9 cellular contexts compared by ENCODE assay signal in genomic region chr7:12729112-12729511, GRCh38. TPM values are rescaled to one million over a fixed set of nuclear protein-coding genes. Genes with fewer than 3 reads are reported as not detected.
DNase-seq lines count a peak whose midpoint lies in the region; ATAC-seq lines count a peak whose summit lies in the region.
"Had no signal": no experiment of that assay in that cellular context is flagged by ENCODE, and none has a peak within 500 bp of the region (broad histone marks: within the 10 kb centered on the region; RNA-seq: fewer than 3 reads in every experiment).

No MANE protein-coding gene starts in this region.

- peaks cover 26% of the 10 kb centered on the region for H3K4me1 Mint-ChIP-seq in dendritic cell treated with granulocyte-macrophage colony-stimulating factor and Interleukin-4, amounts not matched to agents 40 ng/mL and 50 ng/mL, for 4 days (ENCODE audit: low read depth)

- no peaks in the 10 kb centered on the region for H3K9me3 Mint-ChIP-seq in dendritic cell treated with granulocyte-macrophage colony-stimulating factor and Interleukin-4, amounts not matched to agents 40 ng/mL and 50 ng/mL, for 4 days
- H3K9me3 Mint-ChIP-seq: activated naive CD4-positive, alpha-beta T cell treated with anti-CD3 and anti-CD28 coated beads, Interleukin-2, amount 50 U/mL, for 24 hours had no signal

- ATAC-seq in GM21529 (IDR thresholded peaks at IDR 0.05; ENCODE audit: unreplicated experiment) = no peak
- ATAC-seq in GM18511 (IDR thresholded peaks at IDR 0.05; ENCODE audit: unreplicated experiment) = no peak

- H3K4me3 Mint-ChIP-seq in dendritic cell treated with granulocyte-macrophage colony-stimulating factor and Interleukin-4, amounts not matched to agents 40 ng/mL and 50 ng/mL, for 4 days = no peak overlapping the region
- H3K4me3 Mint-ChIP-seq: activated naive CD4-positive, alpha-beta T cell treated with anti-CD3 and anti-CD28 coated beads, Interleukin-2, amount 50 U/mL, for 24 hours had no signal

- H3K27me3 Mint-ChIP-seq in dendritic cell treated with granulocyte-macrophage colony-stimulating factor and Interleukin-4, amounts not matched to agents 40 ng/mL and 50 ng/mL, for 4 days = no peaks in the 10 kb centered on the region
- H3K27me3 Mint-ChIP-seq: activated naive CD4-positive, alpha-beta T cell treated with anti-CD3 and anti-CD28 coated beads, Interleukin-2, amount 50 U/mL, for 24 hours had no signal

- H3K27ac Mint-ChIP-seq in dendritic cell treated with granulocyte-macrophage colony-stimulating factor and Interleukin-4, amounts not matched to agents 40 ng/mL and 50 ng/mL, for 4 days = peak overlapping the region; percentile 52
- H3K27ac Mint-ChIP-seq: activated naive CD4-positive, alpha-beta T cell treated with anti-CD3 and anti-CD28 coated beads, Interleukin-2, amount 50 U/mL, for 24 hours had no signal

- intact Hi-C loops in dendritic cell treated with granulocyte-macrophage colony-stimulating factor and Interleukin-4, amounts not matched to agents 40 ng/mL and 50 ng/mL, for 4 days (cut with micrococcal nuclease) = no loop called here

- H3K36me3 Mint-ChIP-seq in dendritic cell treated with granulocyte-macrophage colony-stimulating factor and Interleukin-4, amounts not matched to agents 40 ng/mL and 50 ng/mL, for 4 days (ENCODE audit: low read depth) = no peaks in the 10 kb centered on the region
- H3K36me3 Mint-ChIP-seq: activated naive CD4-positive, alpha-beta T cell treated with anti-CD3 and anti-CD28 coated beads, Interleukin-2, amount 50 U/mL, for 24 hours had no signal

- DNase-seq in H4 (ENCODE audit: low spot score) = peak; percentile 81
- DNase-seq in NCI-H226 = peak; percentile 46
- DNase-seq in myocyte (ENCODE audit: low read depth) = peak; percentile 64
- DNase-seq in activated naive CD4-positive, alpha-beta T cell treated with anti-CD3 and anti-CD28 coated beads, Interleukin-2, amount 50 U/mL, for 16 hours = no peak
- DNase-seq in activated CD8-positive, alpha-beta memory T cell treated with anti-CD3 and anti-CD28 coated beads for 24 hours = no peak

RNA-seq across cellular contexts. Expression of gene ARL4A, which starts 41.7 kb away (rescaled TPM):
- 139 and 154 TPM in 2 replicates for total RNA-seq in H4 (2014; rRNA removed; shearing (Covaris generic))
- 19.2 and 38.4 TPM in 2 replicates for total RNA-seq in myocyte
- polyA plus RNA-seq in myocyte (2012) = 26.8 TPM

Comparison
In these comparisons a context has a peak if more than half of its experiments do, and no peak if none do; other contexts are left out.
1. DNase-seq: peak in H4 (single experiment), NCI-H226 (single experiment) and myocyte (single experiment); none in activated naive CD4-positive, alpha-beta T cell treated with anti-CD3 and anti-CD28 coated beads, Interleukin-2, amount 50 U/mL, for 16 hours (single experiment) and activated CD8-positive, alpha-beta memory T cell treated with anti-CD3 and anti-CD28 coated beads for 24 hours (single experiment).